Comparison of ENCODE assay signal across 36 cellular contexts in genomic region chr7:133298080-133298479, GRCh38.
"Had no signal": no experiment of that assay in that cellular context is flagged by ENCODE, and none has a peak within 500 bp of the region (broad histone marks: within the 10 kb centered on the region; RNA-seq: fewer than 3 reads in every experiment).

No MANE protein-coding gene starts in this region.

- H3K27ac Mint-ChIP-seq: activated B cell treated with CpG ODN at 0.5 μM for 24 hours; activated CD4-positive, alpha-beta memory T cell treated with anti-CD3 and anti-CD28 coated beads, Interleukin-2, amount 10 ng/mL, durations not matched to agents 7 days and 5 days; activated CD4-positive, alpha-beta T cell treated with anti-CD3 and anti-CD28 coated beads for 36 hours; activated CD4-positive, alpha-beta T cell treated with anti-CD3 and anti-CD28 coated beads, Interleukin-2, amount 10 ng/mL, durations not matched to agents 7 days and 5 days; activated CD8-positive, alpha-beta memory T cell treated with anti-CD3 and anti-CD28 coated beads, Interleukin-2, amount 10 ng/mL, durations not matched to agents 7 days and 5 days; activated CD8-positive, alpha-beta T cell treated with anti-CD3 and anti-CD28 coated beads, Interleukin-2, amount 10 ng/mL, durations not matched to agents 7 days and 5 days; activated naive CD4-positive, alpha-beta T cell treated with anti-CD3 and anti-CD28 coated beads, Interleukin-2, amount 10 ng/mL, durations not matched to agents 7 days and 5 days; activated naive CD4-positive, alpha-beta T cell treated with anti-CD3 and anti-CD28 coated beads, Interleukin-2, amount 50 U/mL, for 24 hours; activated naive CD8-positive, alpha-beta T cell; activated naive CD8-positive, alpha-beta T cell treated with anti-CD3 and anti-CD28 coated beads, Interleukin-2, amount 10 ng/mL, durations not matched to agents 7 days and 5 days; activated naive CD8-positive, alpha-beta T cell treated with anti-CD3 and anti-CD28 coated beads, Interleukin-2, amount 50 U/mL, for 24 hours; activated T-cell treated with anti-CD3 and anti-CD28 coated beads, Interleukin-2, amount 50 U/mL, for 24 hours; activated T-helper 2 cell treated with anti-CD3 and anti-CD28 coated beads, Interferon-gamma antibody, Interleukin-2, Interleukin-4, amounts not matched to agents 10 μg/mL and 5 μg/mL and 100 μg/mL, durations not matched to agents 14 hours and 24 hours and 36 hours; T-helper 2 cell treated with Interferon-gamma antibody and Interleukin-4, amounts not matched to agents 5 μg/mL and 100 μg/mL, for 36 hours had no signal

- H3K36me3 ChIP-seq: ascending aorta, cardiac muscle cell had no signal

- H3K4me3 ChIP-seq: ascending aorta, cardiac muscle cell had no signal

- H3K4me3 Mint-ChIP-seq: activated B cell treated with CpG ODN at 0.5 μM for 24 hours; activated CD4-positive, alpha-beta memory T cell treated with anti-CD3 and anti-CD28 coated beads, Interleukin-2, amount 10 ng/mL, durations not matched to agents 7 days and 5 days; activated CD4-positive, alpha-beta T cell treated with anti-CD3 and anti-CD28 coated beads for 36 hours; activated CD4-positive, alpha-beta T cell treated with anti-CD3 and anti-CD28 coated beads, Interleukin-2, amount 10 ng/mL, durations not matched to agents 7 days and 5 days; activated CD8-positive, alpha-beta memory T cell treated with anti-CD3 and anti-CD28 coated beads, Interleukin-2, amount 10 ng/mL, durations not matched to agents 7 days and 5 days; activated CD8-positive, alpha-beta T cell treated with anti-CD3 and anti-CD28 coated beads, Interleukin-2, amount 10 ng/mL, durations not matched to agents 7 days and 5 days; activated naive CD4-positive, alpha-beta T cell treated with anti-CD3 and anti-CD28 coated beads, Interleukin-2, amount 10 ng/mL, durations not matched to agents 7 days and 5 days; activated naive CD4-positive, alpha-beta T cell treated with anti-CD3 and anti-CD28 coated beads, Interleukin-2, amount 50 U/mL, for 24 hours; activated naive CD8-positive, alpha-beta T cell; activated naive CD8-positive, alpha-beta T cell treated with anti-CD3 and anti-CD28 coated beads, Interleukin-2, amount 10 ng/mL, durations not matched to agents 7 days and 5 days; activated naive CD8-positive, alpha-beta T cell treated with anti-CD3 and anti-CD28 coated beads, Interleukin-2, amount 50 U/mL, for 24 hours; activated T-cell treated with anti-CD3 and anti-CD28 coated beads, Interleukin-2, amount 50 U/mL, for 24 hours; brain; central memory CD8-positive, alpha-beta T cell; T-helper 2 cell treated with Interferon-gamma antibody and Interleukin-4, amounts not matched to agents 5 μg/mL and 100 μg/mL, for 36 hours had no signal

- FAIRE-seq: bronchial epithelial cell, TTC549 had no signal

- H3K9me3 ChIP-seq: ascending aorta had no signal

- H3K9me3 Mint-ChIP-seq: activated B cell treated with CpG ODN at 0.5 μM for 24 hours; activated CD4-positive, alpha-beta memory T cell treated with anti-CD3 and anti-CD28 coated beads, Interleukin-2, amount 10 ng/mL, durations not matched to agents 7 days and 5 days; activated CD4-positive, alpha-beta T cell treated with anti-CD3 and anti-CD28 coated beads, Interleukin-2, amount 10 ng/mL, durations not matched to agents 7 days and 5 days; activated naive CD4-positive, alpha-beta T cell treated with anti-CD3 and anti-CD28 coated beads, Interleukin-2, amount 10 ng/mL, durations not matched to agents 7 days and 5 days; activated naive CD4-positive, alpha-beta T cell treated with anti-CD3 and anti-CD28 coated beads, Interleukin-2, amount 50 U/mL, for 24 hours; activated naive CD8-positive, alpha-beta T cell treated with anti-CD3 and anti-CD28 coated beads, Interleukin-2, amount 10 ng/mL, durations not matched to agents 7 days and 5 days; activated naive CD8-positive, alpha-beta T cell treated with anti-CD3 and anti-CD28 coated beads, Interleukin-2, amount 50 U/mL, for 24 hours; activated T-cell treated with anti-CD3 and anti-CD28 coated beads, Interleukin-2, amount 50 U/mL, for 24 hours; activated T-helper 2 cell treated with anti-CD3 and anti-CD28 coated beads, Interferon-gamma antibody, Interleukin-2, Interleukin-4, amounts not matched to agents 10 μg/mL and 5 μg/mL and 100 μg/mL, durations not matched to agents 14 hours and 24 hours and 36 hours; brain; central memory CD8-positive, alpha-beta T cell; T-helper 2 cell treated with Interferon-gamma antibody and Interleukin-4, amounts not matched to agents 5 μg/mL and 100 μg/mL, for 36 hours had no signal

- DNase-seq: activated B cell treated with CpG ODN at 0.5 μM for 24 hours; activated CD4-positive, alpha-beta memory T cell treated with anti-CD3 and anti-CD28 coated beads, Interleukin-2, amount 10 ng/mL, durations not matched to agents 7 days and 5 days; activated CD4-positive, alpha-beta T cell treated with anti-CD3 and anti-CD28 coated beads for 1 hour; activated CD4-positive, alpha-beta T cell treated with anti-CD3 and anti-CD28 coated beads for 36 hours; activated CD4-positive, alpha-beta T cell treated with anti-CD3 and anti-CD28 coated beads for 48 hours; activated CD4-positive, alpha-beta T cell treated with anti-CD3 and anti-CD28 coated beads, Interleukin-2, amount 10 ng/mL, durations not matched to agents 7 days and 5 days; activated CD4-positive, alpha-beta T cell treated with anti-CD3 and anti-CD28 coated beads, Interleukin-2, amount 50 U/mL, for 48 hours; activated CD8-positive, alpha-beta memory T cell treated with anti-CD3 and anti-CD28 coated beads for 24 hours; activated CD8-positive, alpha-beta memory T cell treated with anti-CD3 and anti-CD28 coated beads, Interleukin-2, amount 10 ng/mL, durations not matched to agents 7 days and 5 days; activated CD8-positive, alpha-beta memory T cell treated with anti-CD3 and anti-CD28 coated beads, Interleukin-2, amount 50 U/mL, for 48 hours; activated CD8-positive, alpha-beta T cell treated with anti-CD3 and anti-CD28 coated beads, Interleukin-2, amount 10 ng/mL, durations not matched to agents 7 days and 5 days; activated effector memory CD4-positive, alpha-beta T cell treated with Interleukin-2 at 50 U/mL for 16 hours; activated gamma-delta T cell; activated naive CD4-positive, alpha-beta T cell treated with anti-CD3 and anti-CD28 coated beads, Interleukin-2, amount 10 ng/mL, durations not matched to agents 7 days and 5 days; activated naive CD4-positive, alpha-beta T cell treated with Interleukin-2 at 50 U/mL for 16 hours; activated naive CD8-positive, alpha-beta T cell treated with anti-CD3 and anti-CD28 coated beads, Interleukin-2, amount 10 ng/mL, durations not matched to agents 7 days and 5 days; activated naive CD8-positive, alpha-beta T cell treated with anti-CD3 and anti-CD28 coated beads, Interleukin-2, amount 50 U/mL, for 24 hours; activated T-cell treated with anti-CD3 and anti-CD28 coated beads, Interleukin-2, amount 50 U/mL, for 24 hours; activated T-cell treated with anti-CD3 and anti-CD28 coated beads, Interleukin-2, amount 50 U/mL, for 48 hours; amygdala; anterior cingulate cortex; caudate nucleus; cerebellar nuclear complex; T-helper 2 cell; T-helper 9 cell had no signal

- H3K27me3 Mint-ChIP-seq: activated B cell treated with CpG ODN at 0.5 μM for 24 hours; activated CD4-positive, alpha-beta memory T cell treated with anti-CD3 and anti-CD28 coated beads, Interleukin-2, amount 10 ng/mL, durations not matched to agents 7 days and 5 days; activated CD4-positive, alpha-beta T cell treated with anti-CD3 and anti-CD28 coated beads for 36 hours; activated CD4-positive, alpha-beta T cell treated with anti-CD3 and anti-CD28 coated beads, Interleukin-2, amount 10 ng/mL, durations not matched to agents 7 days and 5 days; activated CD8-positive, alpha-beta memory T cell treated with anti-CD3 and anti-CD28 coated beads, Interleukin-2, amount 10 ng/mL, durations not matched to agents 7 days and 5 days; activated naive CD4-positive, alpha-beta T cell treated with anti-CD3 and anti-CD28 coated beads, Interleukin-2, amount 10 ng/mL, durations not matched to agents 7 days and 5 days; activated naive CD4-positive, alpha-beta T cell treated with anti-CD3 and anti-CD28 coated beads, Interleukin-2, amount 50 U/mL, for 24 hours; activated naive CD8-positive, alpha-beta T cell; activated naive CD8-positive, alpha-beta T cell treated with anti-CD3 and anti-CD28 coated beads, Interleukin-2, amount 10 ng/mL, durations not matched to agents 7 days and 5 days; activated naive CD8-positive, alpha-beta T cell treated with anti-CD3 and anti-CD28 coated beads, Interleukin-2, amount 50 U/mL, for 24 hours; activated T-cell treated with anti-CD3 and anti-CD28 coated beads, Interleukin-2, amount 50 U/mL, for 24 hours; brain; central memory CD8-positive, alpha-beta T cell had no signal

- H3K27ac ChIP-seq: ascending aorta, cardiac muscle cell, VCaP had no signal

- H3K36me3 Mint-ChIP-seq: activated naive CD4-positive, alpha-beta T cell treated with anti-CD3 and anti-CD28 coated beads, Interleukin-2, amount 10 ng/mL, durations not matched to agents 7 days and 5 days; brain had no signal

- H3K4me1 Mint-ChIP-seq: activated B cell treated with CpG ODN at 0.5 μM for 24 hours; activated CD4-positive, alpha-beta memory T cell treated with anti-CD3 and anti-CD28 coated beads, Interleukin-2, amount 10 ng/mL, durations not matched to agents 7 days and 5 days; activated CD4-positive, alpha-beta T cell treated with anti-CD3 and anti-CD28 coated beads for 36 hours; activated CD4-positive, alpha-beta T cell treated with anti-CD3 and anti-CD28 coated beads, Interleukin-2, amount 10 ng/mL, durations not matched to agents 7 days and 5 days; activated naive CD4-positive, alpha-beta T cell treated with anti-CD3 and anti-CD28 coated beads, Interleukin-2, amount 10 ng/mL, durations not matched to agents 7 days and 5 days; activated naive CD8-positive, alpha-beta T cell treated with anti-CD3 and anti-CD28 coated beads, Interleukin-2, amount 10 ng/mL, durations not matched to agents 7 days and 5 days; activated naive CD8-positive, alpha-beta T cell treated with anti-CD3 and anti-CD28 coated beads, Interleukin-2, amount 50 U/mL, for 24 hours had no signal
